ENCODE assay signal across 2 cellular contexts in genomic region chr1:64046243-64046642, GRCh38.
TF ChIP-seq lines count a peak whose summit lies in the region.

No MANE protein-coding gene starts in this region.

TF ChIP-seq in WTC11, 78 proteins besides CTCF, POLR2A, EP300 and RAD21:
- no peak for TF ChIP-seq ATF6 (CRISPR knock-in tag; IDR thresholded peaks at IDR 0.05)
- TF ChIP-seq, protein P1, sequence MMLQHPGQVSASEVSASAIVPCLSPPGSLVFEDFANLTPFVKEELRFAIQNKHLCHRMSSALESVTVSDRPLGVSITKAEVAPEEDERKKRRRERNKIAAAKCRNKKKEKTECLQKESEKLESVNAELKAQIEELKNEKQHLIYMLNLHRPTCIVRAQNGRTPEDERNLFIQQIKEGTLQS (CRISPR knock-in tag; conservative IDR thresholded peaks at IDR 0.05), result no peak
- TF ChIP-seq ZNF317 (CRISPR knock-in tag; IDR thresholded peaks at IDR 0.05; ENCODE audit: borderline replicate concordance, low read depth), result no peak
- no peak for TF ChIP-seq GRHL2 (CRISPR knock-in tag; IDR thresholded peaks at IDR 0.05; ENCODE audit: insufficient replicate concordance, severe bottlenecking)
- no peak for TF ChIP-seq RELA (CRISPR knock-in tag; IDR thresholded peaks at IDR 0.05; ENCODE audit: borderline replicate concordance)
- no peak for TF ChIP-seq NFATC4 (CRISPR knock-in tag; IDR thresholded peaks at IDR 0.05)
- no peak for TF ChIP-seq ESRRA (CRISPR knock-in tag; IDR thresholded peaks at IDR 0.05; ENCODE audit: borderline replicate concordance)
- TF ChIP-seq TEAD1 (CRISPR knock-in tag; IDR thresholded peaks at IDR 0.05), result no peak
- TF ChIP-seq ZNF263 (CRISPR knock-in tag; IDR thresholded peaks at IDR 0.05; ENCODE audit: low read depth), result no peak
- no peak for TF ChIP-seq PREB (CRISPR knock-in tag; IDR thresholded peaks at IDR 0.05; ENCODE audit: borderline replicate concordance)
- TF ChIP-seq ZSCAN18 (CRISPR knock-in tag; IDR thresholded peaks at IDR 0.05), result no peak
- no peak for TF ChIP-seq ELF4 (CRISPR knock-in tag; IDR thresholded peaks at IDR 0.05; ENCODE audit: low read depth)
- TF ChIP-seq ZNF138 (CRISPR knock-in tag; conservative IDR thresholded peaks at IDR 0.05), result no peak
- TF ChIP-seq PRRX2 (CRISPR knock-in tag; IDR thresholded peaks at IDR 0.05), result no peak
- no peak for TF ChIP-seq ATF1 (CRISPR knock-in tag; IDR thresholded peaks at IDR 0.05)
- TF ChIP-seq, protein P2, sequence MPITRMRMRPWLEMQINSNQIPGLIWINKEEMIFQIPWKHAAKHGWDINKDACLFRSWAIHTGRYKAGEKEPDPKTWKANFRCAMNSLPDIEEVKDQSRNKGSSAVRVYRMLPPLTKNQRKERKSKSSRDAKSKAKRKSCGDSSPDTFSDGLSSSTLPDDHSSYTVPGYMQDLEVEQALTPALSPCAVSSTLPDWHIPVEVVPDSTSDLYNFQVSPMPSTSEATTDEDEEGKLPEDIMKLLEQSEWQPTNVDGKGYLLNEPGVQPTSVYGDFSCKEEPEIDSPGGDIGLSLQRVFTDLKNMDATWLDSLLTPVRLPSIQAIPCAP (CRISPR knock-in tag; IDR thresholded peaks at IDR 0.05), result no peak
- no peak for TF ChIP-seq SOX15 (CRISPR knock-in tag; IDR thresholded peaks at IDR 0.05)
- TF ChIP-seq, protein P3, sequence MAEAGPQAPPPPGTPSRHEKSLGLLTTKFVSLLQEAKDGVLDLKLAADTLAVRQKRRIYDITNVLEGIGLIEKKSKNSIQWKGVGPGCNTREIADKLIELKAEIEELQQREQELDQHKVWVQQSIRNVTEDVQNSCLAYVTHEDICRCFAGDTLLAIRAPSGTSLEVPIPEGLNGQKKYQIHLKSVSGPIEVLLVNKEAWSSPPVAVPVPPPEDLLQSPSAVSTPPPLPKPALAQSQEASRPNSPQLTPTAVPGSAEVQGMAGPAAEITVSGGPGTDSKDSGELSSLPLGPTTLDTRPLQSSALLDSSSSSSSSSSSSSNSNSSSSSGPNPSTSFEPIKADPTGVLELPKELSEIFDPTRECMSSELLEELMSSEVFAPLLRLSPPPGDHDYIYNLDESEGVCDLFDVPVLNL (CRISPR knock-in tag; IDR thresholded peaks at IDR 0.05; ENCODE audit: borderline replicate concordance, low read depth), result no peak

TF ChIP-seq in SK-N-SH treated with all-trans-retinoic acid at 6 μM for 48 hours, 23 proteins besides CTCF, POLR2A, EP300 and RAD21:
- TF ChIP-seq CREB5 (CRISPR knock-in tag; IDR thresholded peaks at IDR 0.05; ENCODE audit: low read depth), result no peak
- TF ChIP-seq PPARA (CRISPR knock-in tag; IDR thresholded peaks at IDR 0.05; ENCODE audit: borderline replicate concordance), result no peak
- no peak for TF ChIP-seq ISL1 (CRISPR knock-in tag; IDR thresholded peaks at IDR 0.05)
- TF ChIP-seq ZNF70 (CRISPR knock-in tag; IDR thresholded peaks at IDR 0.05), result no peak
- TF ChIP-seq OSR1 (CRISPR knock-in tag; IDR thresholded peaks at IDR 0.05), result no peak
